In genomic region chr11:118448294-118448693, GRCh38 we compare ENCODE assay signal across 10 cellular contexts. TPM values are rescaled to one million over a fixed set of nuclear protein-coding genes. Genes with fewer than 3 reads are reported as not detected.
DNase-seq lines count a peak whose midpoint lies in the region; ATAC-seq, FAIRE-seq and TF ChIP-seq lines count a peak whose summit lies in the region.
"Had no signal": no experiment of that assay in that cellular context is flagged by ENCODE, and none has a peak within 500 bp of the region (broad histone marks: within the 10 kb centered on the region; RNA-seq: fewer than 3 reads in every experiment).

No MANE protein-coding gene starts in this region.

- intact Hi-C loops in endothelial cell of umbilical vein (cut with micrococcal nuclease), result no loop called here

- H4K20me1 ChIP-seq in endothelial cell of umbilical vein (replicated peaks; ENCODE audit: control insufficient read depth, extremely low read depth, insufficient read depth, low read length), result peaks cover 20% of the 10 kb centered on the region

- POLR2A ChIA-PET in endothelial cell of umbilical vein (lab: Charles Lee), result no interaction called here

- DNase-seq in endothelial cell of umbilical vein (ENCODE audit: low read depth, low spot score) (peak; percentile 10), putamen (ENCODE audit: low spot score) (no peak), midbrain (lab: John Stamatoyannopoulos, UW) (no peak)
- no peak for DNase-seq in stimulated activated naive CD4-positive, alpha-beta T cell (lab: John Stamatoyannopoulos, UW)
- DNase-seq: NCI-H1694; stimulated activated CD4-positive, alpha-beta T cell treated with anti-CD3 and anti-CD28 coated beads, Interleukin-2, amount 100 ng/mL, for 24 hours had no signal

- ATAC-seq in GM18502 (IDR thresholded peaks at IDR 0.05; ENCODE audit: poor library complexity, unreplicated experiment) (peak; percentile 79), GM21447 (IDR thresholded peaks at IDR 0.05; ENCODE audit: unreplicated experiment) (peak; percentile 80), HG03432 (IDR thresholded peaks at IDR 0.05; ENCODE audit: unreplicated experiment) (peak; percentile 84), GM19324 (IDR thresholded peaks at IDR 0.05; ENCODE audit: low FRiP score, unreplicated experiment) (no peak)

- H3K4me3 ChIP-seq in endothelial cell of umbilical vein (replicated peaks in 1 of 3; ENCODE audit: insufficient read depth in 1 of 3, low read depth in 1 of 3, low read length in 3 of 3), result no peak overlapping the region

- TF ChIP-seq POLR2A in endothelial cell of umbilical vein (IDR thresholded peaks at IDR 0.05; ENCODE audit: low read depth, low read length), result no peak

- CTCF ChIA-PET in endothelial cell of umbilical vein (lab: Charles Lee), result interaction anchor here (0.8 to 1.8 kb wide), 5 partner anchors 9 to 153 kb away, joined by 3 to 8 read pairs (median 4); no protein-coding TSS in a partner anchor

- BruUV-seq in endothelial cell of umbilical vein (replicated peaks; lab: Mats Ljungman, UMichigan), result no TSS peak

- TF ChIP-seq CTCF in endothelial cell of umbilical vein (IDR thresholded peaks at IDR 0.05; ENCODE audit: extremely low read depth in 1 of 2, insufficient read depth in 1 of 2, low read depth in 1 of 2, low read length in 2 of 2), result no peak

- no peaks in the 10 kb centered on the region for H3K36me3 ChIP-seq in endothelial cell of umbilical vein (ENCODE audit: control insufficient read depth in 2 of 2, extremely low read depth in 1 of 2, insufficient read depth in 2 of 2, low read length in 2 of 2)

- dilution Hi-C loops in endothelial cell of umbilical vein (cut with MboI; ENCODE audit: extremely low pct_ligation_motif_present, low sequenced_read_pairs), result no loop called here

- FAIRE-seq in endothelial cell of umbilical vein (lab: Jason Lieb, UNC), result no peak

- no peak overlapping the region for H2AFZ ChIP-seq in endothelial cell of umbilical vein (ENCODE audit: low read depth, low read length)

- peaks cover 4% of the 10 kb centered on the region for H3K4me1 ChIP-seq in endothelial cell of umbilical vein (ENCODE audit: control insufficient read depth, extremely low read depth, insufficient read depth, low read length)

- no peaks in the 10 kb centered on the region for H3K9me1 ChIP-seq in endothelial cell of umbilical vein (replicated peaks; ENCODE audit: control insufficient read depth, extremely low read depth, insufficient read depth, low read length)

- no peak overlapping the region for H3K9ac ChIP-seq in endothelial cell of umbilical vein (replicated peaks; ENCODE audit: extremely low read depth, insufficient read depth, low read length)

- no peaks in the 10 kb centered on the region for H3K9me3 ChIP-seq in endothelial cell of umbilical vein (replicated peaks; ENCODE audit: control insufficient read depth, insufficient read depth, low read length)

- no peak overlapping the region for H3K4me2 ChIP-seq in endothelial cell of umbilical vein (ENCODE audit: insufficient read depth, low read length)

- peaks cover 79% of the 10 kb centered on the region for H3K79me2 ChIP-seq in endothelial cell of umbilical vein (ENCODE audit: control insufficient read depth, insufficient read depth, low read length)

- H3K27ac ChIP-seq in endothelial cell of umbilical vein (ENCODE audit: insufficient read depth, low read depth, low read length), result no peak overlapping the region

- no peaks in the 10 kb centered on the region for H3K27me3 ChIP-seq in endothelial cell of umbilical vein (ENCODE audit: control insufficient read depth in 2 of 2, insufficient read depth in 2 of 2, low read length in 2 of 2)

TF ChIP-seq in endothelial cell of umbilical vein, 7 proteins besides CTCF, POLR2A, EP300 and RAD21:
- TF ChIP-seq JUN (IDR thresholded peaks at IDR 0.05; ENCODE audit: borderline replicate concordance, insufficient read depth, insufficient read length, low read depth) (no peak), GATA2 (IDR thresholded peaks at IDR 0.05; ENCODE audit: insufficient read depth, insufficient read length, low read depth, low read length) (no peak), FOS (IDR thresholded peaks at IDR 0.05; ENCODE audit: borderline replicate concordance, insufficient read depth, low read length) (peak; percentile 21)

RNA-seq across cellular contexts. Expression of gene KMT2A, which starts 12.0 kb away (rescaled TPM):
- 63.9 and 64.1 TPM in 2 replicates for total RNA-seq in endothelial cell of umbilical vein
- polyA plus RNA-seq in endothelial cell of umbilical vein, result 21.9 and 23.5 TPM in 2 replicates
- polyA plus RNA-seq in endothelial cell of umbilical vein (2011; cell fraction: cytosol; rRNA removed), result 16.1 and 18.4 TPM in 2 replicates
- 77.4 and 94.6 TPM in 2 replicates for polyA plus RNA-seq in endothelial cell of umbilical vein (2011; cell fraction: nucleus; rRNA removed)
- 20.6 and 29.4 TPM in 2 replicates for polyA plus RNA-seq in endothelial cell of umbilical vein (2012)
- 110 and 120 TPM in 2 replicates for polyA minus RNA-seq in endothelial cell of umbilical vein
- polyA minus RNA-seq in endothelial cell of umbilical vein (2011; cell fraction: cytosol; rRNA and poly(A)+ RNA removed), result 20.4 TPM
- polyA minus RNA-seq in endothelial cell of umbilical vein (2011; cell fraction: nucleus; rRNA and poly(A)+ RNA removed), result 116 and 144 TPM in 2 replicates

RNA-seq across cellular contexts. Expression of gene ATP5MG, which starts 46.9 kb away (rescaled TPM):
- total RNA-seq in endothelial cell of umbilical vein, result 211 and 242 TPM in 2 replicates
- 328 and 439 TPM in 2 replicates for polyA plus RNA-seq in endothelial cell of umbilical vein
- polyA plus RNA-seq in endothelial cell of umbilical vein (2011; cell fraction: cytosol; rRNA removed), result 390 and 497 TPM in 2 replicates
- 106 and 109 TPM in 2 replicates for polyA plus RNA-seq in endothelial cell of umbilical vein (2011; cell fraction: nucleus; rRNA removed)
- 322 and 423 TPM in 2 replicates for polyA plus RNA-seq in endothelial cell of umbilical vein (2012)
- 88.2 and 91.2 TPM in 2 replicates for polyA minus RNA-seq in endothelial cell of umbilical vein
- polyA minus RNA-seq in endothelial cell of umbilical vein (2011; cell fraction: cytosol; rRNA and poly(A)+ RNA removed), result 79.8 TPM
- polyA minus RNA-seq in endothelial cell of umbilical vein (2011; cell fraction: nucleus; rRNA and poly(A)+ RNA removed), result 11.3 and 15.3 TPM in 2 replicates
